Comparison of ENCODE assay signal across 21 cellular contexts in the genomic region with DNA sequence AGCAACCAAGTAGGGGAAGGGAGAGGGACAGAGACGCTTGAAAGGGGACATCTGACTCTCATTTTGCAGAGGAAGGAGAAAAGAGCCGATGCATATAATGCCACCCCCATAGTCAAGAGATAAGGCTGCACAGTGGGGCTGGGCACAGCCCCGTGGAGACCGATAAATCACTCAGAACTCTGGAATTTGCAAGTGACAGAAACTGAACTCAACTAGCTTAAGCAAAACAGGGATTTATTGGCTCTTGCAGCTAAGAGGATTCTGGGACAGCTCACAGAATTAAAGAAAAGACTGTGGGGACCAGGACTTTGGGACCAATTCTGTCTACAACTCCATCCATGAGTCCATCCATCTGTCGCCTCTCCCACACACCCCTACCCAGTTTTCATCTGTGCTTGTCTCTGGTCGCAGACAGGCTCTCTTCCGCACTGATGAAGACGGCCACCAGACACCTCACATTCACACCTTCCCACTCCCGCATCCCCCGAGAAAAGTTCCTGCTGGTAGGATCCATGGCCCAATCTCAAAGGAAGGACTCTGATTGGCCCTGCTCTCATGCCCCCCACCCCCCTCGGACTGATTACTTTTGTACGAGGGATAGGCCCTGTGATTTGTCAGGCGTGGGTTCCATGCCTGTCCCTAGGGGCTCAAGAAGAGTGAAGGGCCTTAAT.
DNase-seq lines count a peak whose midpoint lies in the region; ATAC-seq, FAIRE-seq and TF ChIP-seq lines count a peak whose summit lies in the region.
"Had no signal": no experiment of that assay in that cellular context is flagged by ENCODE, and none has a peak within 500 bp of the region (broad histone marks: within the 10 kb centered on the region; RNA-seq: fewer than 3 reads in every experiment).

No MANE protein-coding gene starts in this region.

- H3K79me1 ChIP-seq in neuronal stem cell (ENCODE audit: low read depth, low read length) = no peaks in the 10 kb centered on the region

- peaks cover 0 to 21% (median 0%) of the 10 kb centered on the region in 3 experiments for H3K27me3 ChIP-seq in neuronal stem cell (ENCODE audit: control insufficient read depth in 3 of 3, insufficient read depth in 3 of 3, low read depth in 1 of 3, low read length in 3 of 3)
- H3K27me3 ChIP-seq in upper lobe of right lung = peaks cover 9% of the 10 kb centered on the region

- no peak overlapping the region for H3K9ac ChIP-seq in neuronal stem cell (ENCODE audit: low read depth, low read length, poor library complexity)
- H3K9ac ChIP-seq: GM23248 had no signal

- no peak overlapping the region for H2BK12ac ChIP-seq in neuronal stem cell (ENCODE audit: low read length)

- no peak overlapping the region for H2AK5ac ChIP-seq in neuronal stem cell (ENCODE audit: low read depth, low read length)

- H3K36me3 ChIP-seq in neuronal stem cell (replicated peaks in 1 of 2; ENCODE audit: control insufficient read depth in 2 of 2, insufficient read depth in 2 of 2, low read length in 2 of 2) (no peaks in the 10 kb centered on the region), upper lobe of right lung (no peaks in the 10 kb centered on the region)

- H3K27ac ChIP-seq in neuronal stem cell (replicated peaks; ENCODE audit: low read length) = no peak overlapping the region
- H3K27ac ChIP-seq in upper lobe of right lung = no peak overlapping the region
- H3K27ac ChIP-seq: GM23248 had no signal

- H3K36me3 Mint-ChIP-seq in glutamatergic neuron (ENCODE audit: unreplicated experiment) = peaks cover 4% of the 10 kb centered on the region
- H3K36me3 Mint-ChIP-seq: CD8-positive, alpha-beta T cell had no signal

- no peak overlapping the region for H3K4me2 ChIP-seq in neuronal stem cell (ENCODE audit: insufficient read depth, low read length, poor library complexity, severe bottlenecking)

- H3K4ac ChIP-seq in neuronal stem cell (ENCODE audit: low read length) = no peak overlapping the region

- peak overlapping the region; percentile 93 for H3K27ac Mint-ChIP-seq in glutamatergic neuron (ENCODE audit: unreplicated experiment)
- H3K27ac Mint-ChIP-seq: CD8-positive, alpha-beta T cell; H9; HFFc6 had no signal

- H3K4me3 Mint-ChIP-seq in glutamatergic neuron (ENCODE audit: unreplicated experiment) = no peak overlapping the region
- H3K4me3 Mint-ChIP-seq: CD8-positive, alpha-beta T cell; H9; HFFc6 had no signal

- no peak overlapping the region for H3K4me3 ChIP-seq in neuronal stem cell (ENCODE audit: low read length in 2 of 2)
- no peak overlapping the region for H3K4me3 ChIP-seq in upper lobe of right lung
- H3K4me3 ChIP-seq: GM23248 had no signal

- no peak for ATAC-seq in upper lobe of right lung
- ATAC-seq: CD8-positive, alpha-beta T cell had no signal

- WGBS in neuronal stem cell (ENCODE audit: extremely low coverage in 2 of 2, insufficient read length in 2 of 2, insufficient replicate concordance in 1 of 2), 2 donors = no CpG with 5 or more reads among the region's 13 CpGs

- no peak overlapping the region for H3K14ac ChIP-seq in neuronal stem cell (ENCODE audit: low read length)

- H3K18ac ChIP-seq in neuronal stem cell (ENCODE audit: low read length) = peak overlapping the region; percentile 51

- no peak overlapping the region for H4K91ac ChIP-seq in neuronal stem cell (ENCODE audit: low read depth, low read length, poor library complexity)

- peaks cover 0 to 4% of the 10 kb centered on the region in 2 donors for H3K4me1 ChIP-seq in neuronal stem cell (ENCODE audit: control insufficient read depth in 2 of 2, insufficient read depth in 1 of 2, low read depth in 1 of 2, low read length in 2 of 2)
- no peaks in the 10 kb centered on the region for H3K4me1 ChIP-seq in upper lobe of right lung

- peak; percentile 21 for FAIRE-seq in D721Med (lab: Jason Lieb, UNC)
- FAIRE-seq: G401.6, GM12892, GM18507 had no signal

- H3K27me3 Mint-ChIP-seq in glutamatergic neuron (ENCODE audit: unreplicated experiment) = peaks cover 11% of the 10 kb centered on the region

- no peak overlapping the region for H2AFZ ChIP-seq in neuronal stem cell (ENCODE audit: low read length)
- H2AFZ ChIP-seq: GM23248 had no signal

- no peak overlapping the region for H2BK120ac ChIP-seq in neuronal stem cell (ENCODE audit: low read depth, low read length)

- no peak overlapping the region for H2BK15ac ChIP-seq in neuronal stem cell (ENCODE audit: low read length)

- H3K23ac ChIP-seq in neuronal stem cell (ENCODE audit: low read depth, low read length, poor library complexity) = no peak overlapping the region

- H3K4me1 Mint-ChIP-seq in glutamatergic neuron (ENCODE audit: low read depth, unreplicated experiment) = peaks cover 22% of the 10 kb centered on the region

- H3K9me3 Mint-ChIP-seq in glutamatergic neuron (ENCODE audit: unreplicated experiment) = peaks cover 12% of the 10 kb centered on the region
- H3K9me3 Mint-ChIP-seq: CD8-positive, alpha-beta T cell had no signal

- intact Hi-C loops in upper lobe of right lung (cut with DNase I) = no loop called here

- no peak for TF ChIP-seq CTCF in D721Med (IDR thresholded peaks at IDR 0.05; ENCODE audit: insufficient read depth, missing control alignments)
- TF ChIP-seq CTCF in glutamatergic neuron (IDR thresholded peaks at IDR 0.05; ENCODE audit: partially characterized antibody, unreplicated experiment) = no peak
- no peak for TF ChIP-seq CTCF in upper lobe of right lung (IDR thresholded peaks at IDR 0.05)

- DNase-seq in D721Med (ENCODE audit: insufficient read length, low spot score) (no peak), glutamatergic neuron (no peak), neuronal stem cell (ENCODE audit: low spot score) (no peak), upper lobe of right lung (peak; percentile 6), NCI-H748 (lab: John Stamatoyannopoulos, UW; ENCODE audit: unreplicated experiment) (no peak), AG20443 (ENCODE audit: low spot score) (no peak)
- no peak for DNase-seq in stimulated activated CD4-positive, alpha-beta T cell treated with anti-CD3 and anti-CD28 coated beads, Interleukin-2, amount 100 ng/mL, for 24 hours
- DNase-seq: C1 segment of cervical spinal cord; CD8-positive, alpha-beta T cell; GM23248; H9; HFFc6; Kasumi-1; NCI-H1694 treated with DMSO at 0.1 percent for 48 hours; NCI-H510A; NCI-H774; OCI-M1; Right ventricle myocardium superior had no signal

- no peak overlapping the region for H2BK5ac ChIP-seq in neuronal stem cell (ENCODE audit: low read length)

- H3K9me3 ChIP-seq in neuronal stem cell (replicated peaks in 1 of 2; ENCODE audit: control insufficient read depth in 2 of 2, insufficient read depth in 1 of 2, low read depth in 1 of 2, low read length in 2 of 2) = no peaks in the 10 kb centered on the region
- no peaks in the 10 kb centered on the region for H3K9me3 ChIP-seq in upper lobe of right lung

- no peak overlapping the region for H4K8ac ChIP-seq in neuronal stem cell (ENCODE audit: low read depth, low read length)
